12 cellular contexts compared by ENCODE assay signal in the genomic region with DNA sequence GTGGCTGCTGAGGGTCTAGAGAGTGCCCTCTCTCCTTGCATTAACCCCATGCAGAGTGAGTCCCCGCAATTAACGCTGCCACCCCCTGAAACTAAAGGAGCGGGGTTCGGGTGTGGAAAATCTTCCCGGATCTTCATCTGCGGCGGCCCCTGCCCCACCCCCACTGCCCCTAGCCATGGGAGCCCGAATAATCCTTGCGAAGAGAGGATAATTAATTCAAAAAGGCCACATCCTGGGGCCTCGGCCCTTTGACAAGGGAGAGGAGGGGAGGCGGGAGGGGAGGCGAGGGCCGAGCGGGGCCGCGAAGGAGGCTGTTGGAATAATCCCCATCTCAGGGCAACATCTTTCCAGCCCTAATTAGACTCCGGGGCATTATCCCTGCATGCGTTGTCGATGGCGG.
A peak's percentile ranks its signal among the peaks of the same experiment; 100 is the strongest.
DNase-seq lines count a peak whose midpoint lies in the region; ATAC-seq, FAIRE-seq and TF ChIP-seq lines count a peak whose summit lies in the region.
"Had no signal": no experiment of that assay in that cellular context is flagged by ENCODE, and none has a peak within 500 bp of the region (broad histone marks: within the 10 kb centered on the region; RNA-seq: fewer than 3 reads in every experiment).

No MANE protein-coding gene starts in this region.

- no peak for ATAC-seq in CD4-positive, alpha-beta T cell (ENCODE audit: poor library complexity)
- no peak for ATAC-seq in gastroesophageal sphincter

- CTCF ChIA-PET in CD4-positive, alpha-beta T cell (lab: Charles Lee), result no interaction called here

- H3K27ac ChIP-seq in CD4-positive, alpha-beta T cell (ENCODE audit: low read depth, low read length), result no peak overlapping the region
- peak overlapping the region in 2 of 4 donors; percentile 21 to 29 for H3K27ac ChIP-seq in gastroesophageal sphincter
- H3K27ac ChIP-seq: prostate gland had no signal

- no peak overlapping the region for H3K27ac Mint-ChIP-seq in CD4-positive, alpha-beta T cell
- no peak overlapping the region for H3K27ac Mint-ChIP-seq in osteocyte (ENCODE audit: unreplicated experiment)

- WGBS in gastroesophageal sphincter (ENCODE audit: low coverage in 1 of 2), 2 donors, result 0 to 5% methylated on average over 1 to 4 of the region's 20 CpGs

- H3K4me1 ChIP-seq in gastroesophageal sphincter (peaks cover 0 to 24% (median 6%) of the 10 kb centered on the region in 3 donors), neuron (ENCODE audit: insufficient read depth, low read length) (peaks cover 25% of the 10 kb centered on the region)
- H3K4me1 ChIP-seq: prostate gland had no signal

- H3K27me3 Mint-ChIP-seq in CD4-positive, alpha-beta T cell, result peaks cover 13% of the 10 kb centered on the region
- peaks cover 63% of the 10 kb centered on the region for H3K27me3 Mint-ChIP-seq in osteocyte (ENCODE audit: unreplicated experiment)

- no peaks in the 10 kb centered on the region for H3K9me3 Mint-ChIP-seq in CD4-positive, alpha-beta T cell
- H3K9me3 Mint-ChIP-seq in osteocyte (ENCODE audit: unreplicated experiment), result no peaks in the 10 kb centered on the region

- H2AFZ ChIP-seq in neuron (ENCODE audit: low read depth, low read length), result peak overlapping the region; percentile 39

- H3K4me1 Mint-ChIP-seq in CD4-positive, alpha-beta T cell (ENCODE audit: low read depth), result peaks cover 10% of the 10 kb centered on the region
- peaks cover 4% of the 10 kb centered on the region for H3K4me1 Mint-ChIP-seq in osteocyte (ENCODE audit: unreplicated experiment)

- FAIRE-seq in H54 (lab: Jason Lieb, UNC), result no peak
- FAIRE-seq: GM12891 had no signal

- TF ChIP-seq POLR2A in gastroesophageal sphincter (IDR thresholded peaks at IDR 0.05), result no peak
- no peak for TF ChIP-seq POLR2A in H54 (IDR thresholded peaks at IDR 0.05; ENCODE audit: low read depth, low read length)

- no peaks in the 10 kb centered on the region for H3K9me3 ChIP-seq in CD4-positive, alpha-beta T cell (ENCODE audit: control insufficient read depth, low read length)
- H3K9me3 ChIP-seq in gastroesophageal sphincter (no peaks in the 10 kb centered on the region), neuron (ENCODE audit: low read length) (no peaks in the 10 kb centered on the region)
- H3K9me3 ChIP-seq: prostate gland had no signal

- H3K4me3 ChIP-seq in gastroesophageal sphincter (peak overlapping the region; percentile 2 to 41), neuron (ENCODE audit: low read length) (peak overlapping the region; percentile 47)
- H3K4me3 ChIP-seq: prostate gland had no signal

- intact Hi-C loops in CD4-positive, alpha-beta T cell (cut with DNase I, micrococcal nuclease), result no loop called here

- TF ChIP-seq CTCF in CD4-positive, alpha-beta T cell (IDR thresholded peaks at IDR 0.05), result no peak
- TF ChIP-seq CTCF in gastroesophageal sphincter (IDR thresholded peaks at IDR 0.05) (no peak), osteocyte (IDR thresholded peaks at IDR 0.05) (no peak)

- no peaks in the 10 kb centered on the region for H3K36me3 ChIP-seq in gastroesophageal sphincter
- H3K36me3 ChIP-seq in neuron (ENCODE audit: insufficient read depth, low read length), result no peaks in the 10 kb centered on the region
- H3K36me3 ChIP-seq: prostate gland had no signal

- H3K27me3 ChIP-seq in CD4-positive, alpha-beta T cell (ENCODE audit: control insufficient read depth, insufficient read depth, low read length), result peaks cover 11% of the 10 kb centered on the region
- H3K27me3 ChIP-seq in gastroesophageal sphincter (no peaks in the 10 kb centered on the region), neuron (ENCODE audit: insufficient read depth, low read length) (no peaks in the 10 kb centered on the region)

- POLR2A ChIA-PET in CD4-positive, alpha-beta T cell (lab: Charles Lee), result interaction anchor here (1.3 kb wide), 1 partner anchor 386 kb away, joined by 3 read pairs; no protein-coding TSS in a partner anchor

- DNase-seq in CD4-positive, alpha-beta T cell, result no peak
- peak; percentile 73 for DNase-seq in NCI-H82 treated with DMSO at 0.1 percent for 48 hours (lab: John Stamatoyannopoulos, UW; ENCODE audit: unreplicated experiment)
- DNase-seq in osteocyte (ENCODE audit: extremely low spot score, unreplicated experiment), result no peak
- no peak for DNase-seq in H54 (ENCODE audit: insufficient read length, low spot score)
- no peak for DNase-seq in pons (ENCODE audit: low spot score)
- DNase-seq in AG20443 (ENCODE audit: low spot score), result no peak
- DNase-seq: activated gamma-delta T cell; effector memory CD4-positive, alpha-beta T cell had no signal

- H3K36me3 Mint-ChIP-seq in CD4-positive, alpha-beta T cell (ENCODE audit: low read depth), result no peaks in the 10 kb centered on the region
- H3K36me3 Mint-ChIP-seq in osteocyte (ENCODE audit: unreplicated experiment), result no peaks in the 10 kb centered on the region

- no peak for TF ChIP-seq EP300 in gastroesophageal sphincter (IDR thresholded peaks at IDR 0.05)

- peak overlapping the region; percentile 47 for H3K4me3 Mint-ChIP-seq in CD4-positive, alpha-beta T cell
- H3K4me3 Mint-ChIP-seq in osteocyte (ENCODE audit: unreplicated experiment), result no peak overlapping the region
